In the genomic region with DNA sequence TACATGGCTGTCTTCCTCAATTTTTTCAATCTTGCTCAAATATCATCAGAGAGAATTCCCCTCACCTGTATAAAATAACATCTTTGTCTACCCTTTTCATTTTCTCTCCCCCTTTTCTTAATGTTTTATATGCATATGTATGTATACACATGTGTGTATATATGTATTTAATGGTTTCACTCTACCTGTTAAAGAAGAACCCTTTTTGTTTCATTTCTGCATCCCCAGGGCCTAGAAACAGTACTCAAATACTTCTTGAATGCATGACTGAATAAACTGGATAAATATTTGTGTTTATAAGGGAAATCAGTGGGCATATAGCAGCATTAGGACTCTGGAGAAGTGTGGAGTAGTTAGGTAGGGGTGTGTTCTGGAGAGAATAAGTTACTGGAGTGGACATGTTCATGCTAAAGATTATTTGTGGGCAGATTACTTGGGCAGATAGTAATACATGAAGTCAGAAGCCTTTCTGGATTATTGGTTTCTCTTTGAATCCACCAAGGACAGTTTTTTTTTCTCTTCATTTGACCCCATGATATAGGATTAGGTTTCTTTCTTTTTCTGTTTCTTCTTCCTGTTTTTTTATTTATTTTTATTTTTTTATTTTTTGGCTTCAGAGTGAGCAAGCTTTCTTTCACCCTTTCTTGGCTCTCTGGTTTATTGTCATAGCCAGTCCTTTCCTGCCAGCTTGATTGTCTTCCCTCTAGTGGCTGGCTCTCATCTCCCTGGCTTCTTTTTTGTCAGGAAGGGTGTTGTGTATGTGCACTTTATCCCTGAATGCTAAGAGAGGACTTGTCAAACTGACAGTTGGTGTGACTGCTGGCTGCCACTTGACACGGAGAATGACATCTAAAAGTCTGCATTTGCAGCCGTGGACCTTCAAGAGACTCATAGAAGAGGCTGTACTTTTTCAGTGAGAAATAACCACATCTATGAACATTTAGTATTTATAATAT, we compare ENCODE assay signal across 11 cellular contexts.
DNase-seq lines count a peak whose midpoint lies in the region; ATAC-seq, FAIRE-seq and TF ChIP-seq lines count a peak whose summit lies in the region.
"Had no signal": no experiment of that assay in that cellular context is flagged by ENCODE, and none has a peak within 500 bp of the region (broad histone marks: within the 10 kb centered on the region; RNA-seq: fewer than 3 reads in every experiment).

No MANE protein-coding gene starts in this region.

- POLR2A ChIA-PET in A549 (lab: Yijun Ruan, JAX): no interaction called here

- 0 out of 3 replicates have a peak, but pooled peaks cover 1% of the 10 kb centered on the region for H3K9me3 ChIP-seq in A549
- no peaks in the 10 kb centered on the region for H3K9me3 ChIP-seq in OCI-LY1 (ENCODE audit: low read length)
- no peaks in the 10 kb centered on the region for H3K9me3 ChIP-seq in small intestine (ENCODE audit: control insufficient read depth, low read depth)
- H3K9me3 ChIP-seq in trophoblast cell (ENCODE audit: insufficient read depth, low read depth, low read length): no peaks in the 10 kb centered on the region
- H3K9me3 ChIP-seq: right lobe of liver, thoracic aorta had no signal

- no peak overlapping the region for H4K91ac ChIP-seq in trophoblast cell (ENCODE audit: low read depth, low read length)

- TF ChIP-seq RAD21 in A549 (conservative IDR thresholded peaks at IDR 0.05 in 1 of 2, IDR thresholded peaks at IDR 0.05 in 1 of 2): 0 out of 5 replicates have a peak, but pooled peaks of 1 of the 2 experiments have one; percentile 12

- H4K12ac ChIP-seq in trophoblast cell (ENCODE audit: low read depth, low read length): no peak overlapping the region

- TF ChIP-seq CTCF in A549 (IDR thresholded peaks at IDR 0.05) (no peak; the same call in 2 of the 3 replicates), GM12873 (IDR thresholded peaks at IDR 0.05; ENCODE audit: insufficient read depth, low read depth, low read length, missing control alignments) (peak; percentile 31), OCI-LY1 (IDR thresholded peaks at IDR 0.05; ENCODE audit: low read length) (peak; percentile 18; the same call in 1 of the 2 replicates), fibroblast of mammary gland (conservative IDR thresholded peaks at IDR 0.05; ENCODE audit: control insufficient read depth, insufficient read depth, low read depth, low read length) (peak; percentile 17)

- DNase-seq in A549 (ENCODE audit: low read depth in 1 of 2, low spot score in 1 of 2) (peak in 1 of 2 experiments; percentile 24), fibroblast of mammary gland (ENCODE audit: low read depth) (peak; percentile 11), small intestine (no peak), trophoblast cell (no peak), NCI-H2196 treated with DMSO at 0.1 percent for 48 hours (lab: John Stamatoyannopoulos, UW; ENCODE audit: unreplicated experiment) (no peak)
- DNase-seq: right lobe of liver had no signal

- TF ChIP-seq EP300 in A549 (IDR thresholded peaks at IDR 0.05): no peak

- H3K9ac ChIP-seq in OCI-LY1 (ENCODE audit: low read length): no peak overlapping the region; the same call in 1 of the 2 replicates
- H3K9ac ChIP-seq in trophoblast cell (ENCODE audit: low read length): no peak overlapping the region

- no peak overlapping the region for H3K4me2 ChIP-seq in A549
- no peak overlapping the region; the same call in 1 of the 2 replicates for H3K4me2 ChIP-seq in OCI-LY1 (ENCODE audit: low read length)
- no peak overlapping the region for H3K4me2 ChIP-seq in trophoblast cell (ENCODE audit: low read length)
- H3K4me2 ChIP-seq: hepatocyte had no signal

- no peak overlapping the region for H2BK5ac ChIP-seq in trophoblast cell (ENCODE audit: low read depth, low read length, poor library complexity)

- H3K4me1 ChIP-seq in A549: no peaks in the 10 kb centered on the region
- peaks cover 92% of the 10 kb centered on the region for H3K4me1 ChIP-seq in OCI-LY1 (ENCODE audit: insufficient read depth, low read length, severe bottlenecking)
- no peaks in the 10 kb centered on the region for H3K4me1 ChIP-seq in small intestine (ENCODE audit: control insufficient read depth in 2 of 2, insufficient read depth in 1 of 2, low read depth in 1 of 2, low read length in 1 of 2)
- no peaks in the 10 kb centered on the region for H3K4me1 ChIP-seq in trophoblast cell (ENCODE audit: control insufficient read depth in 1 of 2, insufficient read depth in 2 of 2, low read length in 2 of 2)
- H3K4me1 ChIP-seq: right lobe of liver had no signal

- peaks cover 9% of the 10 kb centered on the region; the same call in 1 of the 2 replicates for H3F3A ChIP-seq in OCI-LY1 (ENCODE audit: insufficient read depth, low read length)

- no peak overlapping the region for H4K8ac ChIP-seq in trophoblast cell (ENCODE audit: low read depth, low read length)

- H3K36me3 ChIP-seq in OCI-LY1 (ENCODE audit: insufficient read depth, low read length) (peaks cover 69% of the 10 kb centered on the region), small intestine (ENCODE audit: control insufficient read depth in 2 of 2, insufficient read depth in 2 of 2, low read length in 2 of 2) (peaks cover 0 to 2% of the 10 kb centered on the region in 2 donors), trophoblast cell (ENCODE audit: control insufficient read depth in 1 of 2, insufficient read depth in 2 of 2, low read length in 2 of 2) (peaks cover 2 to 3% of the 10 kb centered on the region in 2 experiments)
- H3K36me3 ChIP-seq: right lobe of liver, thoracic aorta had no signal

- TF ChIP-seq POLR2A in A549 (IDR thresholded peaks at IDR 0.05; ENCODE audit: low read length): no peak

- no peak overlapping the region for H3K18ac ChIP-seq in trophoblast cell (ENCODE audit: low read length)

- no peaks in the 10 kb centered on the region for H3K9me2 ChIP-seq in OCI-LY1 (ENCODE audit: low read depth, low read length)

- H2BK120ac ChIP-seq in trophoblast cell (ENCODE audit: insufficient read depth, low read length, poor library complexity): no peak overlapping the region

- H3K14ac ChIP-seq in trophoblast cell (ENCODE audit: low read length): no peak overlapping the region

- H2BK12ac ChIP-seq in trophoblast cell (ENCODE audit: low read length): no peak overlapping the region

- H3K4me3 ChIP-seq in A549 (no peak overlapping the region), OCI-LY1 (ENCODE audit: low read depth, low read length, poor library complexity, severe bottlenecking) (no peak overlapping the region), fibroblast of mammary gland (ENCODE audit: control insufficient read depth, low read depth, low read length) (no peak overlapping the region), small intestine (ENCODE audit: low read depth in 1 of 2, low read length in 2 of 2) (no peak overlapping the region), trophoblast cell (ENCODE audit: low read depth, low read length) (no peak overlapping the region)
- H3K4me3 ChIP-seq: hepatocyte, right lobe of liver, thoracic aorta had no signal

- H2AFZ ChIP-seq in OCI-LY1 (ENCODE audit: low read length): no peak overlapping the region
- H2AFZ ChIP-seq in trophoblast cell (ENCODE audit: insufficient read depth, low read length, poor library complexity): no peak overlapping the region
- H2AFZ ChIP-seq: hepatocyte had no signal

- no peaks in the 10 kb centered on the region for H3K79me1 ChIP-seq in trophoblast cell (ENCODE audit: low read length)

- no peak overlapping the region for H2AK5ac ChIP-seq in trophoblast cell (ENCODE audit: low read length)

- H3K4ac ChIP-seq in trophoblast cell (ENCODE audit: low read depth, low read length): no peak overlapping the region

- ATAC-seq in A549 (peak; percentile 47 to 63; a peak in 4 of 6 replicates), HG02678 (IDR thresholded peaks at IDR 0.05; ENCODE audit: unreplicated experiment) (no peak)

- H3K27me3 ChIP-seq in OCI-LY1 (ENCODE audit: insufficient read depth, low read length): no peaks in the 10 kb centered on the region
- no peaks in the 10 kb centered on the region for H3K27me3 ChIP-seq in small intestine (ENCODE audit: control insufficient read depth in 2 of 2, insufficient read depth in 2 of 2, low read length in 2 of 2)
- H3K27me3 ChIP-seq in trophoblast cell (ENCODE audit: insufficient read depth, low read length): no peaks in the 10 kb centered on the region
- H3K27me3 ChIP-seq: hepatocyte, right lobe of liver had no signal

- CTCF ChIA-PET in A549 (lab: Yijun Ruan, JAX): interaction anchor here (1.4 kb wide), 1 partner anchor 13 kb away, joined by 4 read pairs; no protein-coding TSS in a partner anchor

- 45% methylated on average over 2 of the region's 2 CpGs for WGBS in A549 (ENCODE audit: missing lambda C conversion rate)
- 39 to 48% (median 45%) methylated on average over 2 of the region's 2 CpGs for WGBS in small intestine, 3 donors
- WGBS in trophoblast cell (ENCODE audit: extremely low coverage, insufficient coverage, insufficient read length): no CpG with 5 or more reads among the region's 2 CpGs

- FAIRE-seq in A549 (lab: Jason Lieb, UNC) (no peak), small intestine (lab: Jason Lieb, UNC) (no peak)

- H3K23ac ChIP-seq in trophoblast cell (ENCODE audit: low read length): no peak overlapping the region

- no peak overlapping the region for H3K27ac ChIP-seq in A549
- peak overlapping the region; percentile 80 for H3K27ac ChIP-seq in OCI-LY1 (ENCODE audit: low read depth, low read length, poor library complexity, severe bottlenecking)
- no peak overlapping the region for H3K27ac ChIP-seq in small intestine (ENCODE audit: low read depth in 1 of 2, low read length in 1 of 2)
- no peak overlapping the region for H3K27ac ChIP-seq in trophoblast cell (ENCODE audit: low read depth, low read length)
- H3K27ac ChIP-seq: hepatocyte, right lobe of liver, thoracic aorta had no signal

- no peaks in the 10 kb centered on the region for H4K20me1 ChIP-seq in OCI-LY1 (ENCODE audit: insufficient read depth, low read length)

- peaks cover 70% of the 10 kb centered on the region for H3K79me2 ChIP-seq in OCI-LY1 (ENCODE audit: insufficient read depth, low read length)
- H3K79me2 ChIP-seq in trophoblast cell (ENCODE audit: control insufficient read depth, insufficient read depth, low read length, poor library complexity): no peaks in the 10 kb centered on the region
- H3K79me2 ChIP-seq: hepatocyte had no signal

TF ChIP-seq in A549, 52 proteins besides CTCF, POLR2A, EP300 and RAD21 (continues in another document):
- TF ChIP-seq BCL3 (IDR thresholded peaks at IDR 0.05) (no peak), HEYL (CRISPR knock-in tag; IDR thresholded peaks at IDR 0.05) (no peak), MAFK (IDR thresholded peaks at IDR 0.05; ENCODE audit: partially characterized antibody) (no peak)
